Comparison of ENCODE assay signal across 25 cellular contexts in genomic region chr4:88029556-88029955, GRCh38. TPM values are rescaled to one million over a fixed set of nuclear protein-coding genes. Genes with fewer than 3 reads are reported as not detected.
DNase-seq lines count a peak whose midpoint lies in the region; ATAC-seq and TF ChIP-seq lines count a peak whose summit lies in the region.
"Had no signal": no experiment of that assay in that cellular context is flagged by ENCODE, and none has a peak within 500 bp of the region (broad histone marks: within the 10 kb centered on the region; RNA-seq: fewer than 3 reads in every experiment).

No MANE protein-coding gene starts in this region.

- peak overlapping the region; percentile 58 to 78 for H3K18ac ChIP-seq in mesenchymal stem cell (ENCODE audit: low read depth in 1 of 2, low read length in 2 of 2)

- in situ Hi-C loops in astrocyte of the spinal cord (cut with HindIII; ENCODE audit: low sequenced_read_pairs) = no loop called here
- in situ Hi-C loops in HAP-1 (cut with MboI; ENCODE audit: low sequenced_read_pairs) = no loop called here

- H3K27me3 Mint-ChIP-seq in activated naive CD8-positive, alpha-beta T cell treated with anti-CD3 and anti-CD28 coated beads, Interleukin-2, amount 10 ng/mL, durations not matched to agents 7 days and 5 days = no peaks in the 10 kb centered on the region
- no peaks in the 10 kb centered on the region for H3K27me3 Mint-ChIP-seq in activated naive CD8-positive, alpha-beta T cell treated with anti-CD3 and anti-CD28 coated beads, Interleukin-2, amount 50 U/mL, for 24 hours
- H3K27me3 Mint-ChIP-seq in type B pancreatic cell = no peaks in the 10 kb centered on the region

- peak overlapping the region in 1 of 2 experiments; percentile 28 for H3K14ac ChIP-seq in mesenchymal stem cell (ENCODE audit: low read length in 2 of 2)

- no peak for ATAC-seq in activated naive CD8-positive, alpha-beta T cell treated with anti-CD3 and anti-CD28 coated beads, Interleukin-2, amount 10 ng/mL, durations not matched to agents 7 days and 5 days (ENCODE audit: low read depth)
- no peak for ATAC-seq in activated naive CD8-positive, alpha-beta T cell treated with anti-CD3 and anti-CD28 coated beads, Interleukin-2, amount 50 U/mL, for 24 hours
- ATAC-seq in HG03521 (IDR thresholded peaks at IDR 0.05; ENCODE audit: unreplicated experiment) = no peak
- ATAC-seq: A549, K562, left lobe of liver had no signal

- H2BK5ac ChIP-seq in mesenchymal stem cell (ENCODE audit: low read depth, low read length, poor library complexity, severe bottlenecking) = no peak overlapping the region

- peaks cover 19% of the 10 kb centered on the region for H3K9me3 ChIP-seq in mesenchymal stem cell (ENCODE audit: control insufficient read depth, low read length)
- H3K9me3 ChIP-seq in HAP-1 = peaks cover 10% of the 10 kb centered on the region

- H3K36me3 ChIP-seq in mesenchymal stem cell (ENCODE audit: control insufficient read depth in 1 of 2, insufficient read depth in 2 of 2, low read depth in 1 of 2, low read length in 2 of 2) (peaks cover 24 to 46% of the 10 kb centered on the region in 2 experiments), HAP-1 (replicated peaks) (no peaks in the 10 kb centered on the region; the same call in none of the 2 replicates)

- no peak overlapping the region for H2BK12ac ChIP-seq in mesenchymal stem cell (ENCODE audit: low read length in 2 of 2)

- H2AFZ ChIP-seq in mesenchymal stem cell (ENCODE audit: low read depth, low read length) = no peak overlapping the region
- H2AFZ ChIP-seq: PC-9 had no signal

- H4K8ac ChIP-seq in mesenchymal stem cell (ENCODE audit: low read length) = no peak overlapping the region

- H4K91ac ChIP-seq in mesenchymal stem cell (ENCODE audit: low read length) = no peak overlapping the region

- H3K4me1 ChIP-seq in mesenchymal stem cell (ENCODE audit: control insufficient read depth, insufficient read depth, low read depth, low read length) = no peaks in the 10 kb centered on the region
- no peaks in the 10 kb centered on the region for H3K4me1 ChIP-seq in HAP-1

- H3K4me3 ChIP-seq in astrocyte of the spinal cord (ENCODE audit: low read depth, low read length) = no peak overlapping the region
- no peak overlapping the region for H3K4me3 ChIP-seq in mesenchymal stem cell (ENCODE audit: insufficient read depth in 1 of 2, low read depth in 1 of 2, low read length in 2 of 2)
- H3K4me3 ChIP-seq in HAP-1 = no peak overlapping the region
- H3K4me3 ChIP-seq: A549, K562, PC-9, transverse colon had no signal

- no peak overlapping the region for H3K23ac ChIP-seq in mesenchymal stem cell (ENCODE audit: low read length in 2 of 2)

- H3K36me3 Mint-ChIP-seq in activated naive CD8-positive, alpha-beta T cell treated with anti-CD3 and anti-CD28 coated beads, Interleukin-2, amount 10 ng/mL, durations not matched to agents 7 days and 5 days = peaks cover 29% of the 10 kb centered on the region
- peaks cover 34% of the 10 kb centered on the region for H3K36me3 Mint-ChIP-seq in activated naive CD8-positive, alpha-beta T cell treated with anti-CD3 and anti-CD28 coated beads, Interleukin-2, amount 50 U/mL, for 24 hours (ENCODE audit: low read depth)
- H3K36me3 Mint-ChIP-seq in type B pancreatic cell = peaks cover 40% of the 10 kb centered on the region

- POLR2A ChIA-PET in activated naive CD8-positive, alpha-beta T cell treated with anti-CD3 and anti-CD28 coated beads, Interleukin-2, amount 10 ng/mL, durations not matched to agents 7 days and 5 days (lab: Charles Lee) = no interaction called here

- H3K27ac Mint-ChIP-seq in activated naive CD8-positive, alpha-beta T cell treated with anti-CD3 and anti-CD28 coated beads, Interleukin-2, amount 10 ng/mL, durations not matched to agents 7 days and 5 days = peak overlapping the region; percentile 14
- no peak overlapping the region for H3K27ac Mint-ChIP-seq in activated naive CD8-positive, alpha-beta T cell treated with anti-CD3 and anti-CD28 coated beads, Interleukin-2, amount 50 U/mL, for 24 hours
- H3K27ac Mint-ChIP-seq in type B pancreatic cell = no peak overlapping the region
- H3K27ac Mint-ChIP-seq: nephron had no signal

- H2AK5ac ChIP-seq in mesenchymal stem cell (ENCODE audit: low read length, severe bottlenecking) = peak overlapping the region; percentile 79

- no peak for DNase-seq in activated naive CD8-positive, alpha-beta T cell treated with anti-CD3 and anti-CD28 coated beads, Interleukin-2, amount 10 ng/mL, durations not matched to agents 7 days and 5 days
- no peak for DNase-seq in activated naive CD8-positive, alpha-beta T cell treated with anti-CD3 and anti-CD28 coated beads, Interleukin-2, amount 50 U/mL, for 24 hours
- peak; percentile 2 for DNase-seq in astrocyte of the spinal cord (ENCODE audit: low read depth, low spot score)
- DNase-seq in mesenchymal stem cell = no peak
- no peak for DNase-seq in NCI-H2029 (lab: John Stamatoyannopoulos, UW)
- no peak for DNase-seq in HAP-1 (ENCODE audit: low spot score in 2 of 2)
- no peak for DNase-seq in type B pancreatic cell (ENCODE audit: extremely low spot score, unreplicated experiment)
- DNase-seq: activated CD4-positive, alpha-beta T cell treated with anti-CD3 and anti-CD28 coated beads, Interleukin-2, amount 50 U/mL, for 4 hours; activated CD8-positive, alpha-beta memory T cell treated with anti-CD3 and anti-CD28 coated beads, Interleukin-2, amount 50 U/mL, for 48 hours; C1 segment of cervical spinal cord; effector memory CD4-positive, alpha-beta T cell; head of caudate nucleus; midbrain; NCI-H1694 treated with DMSO at 0.1 percent for 48 hours; PC-9; posterior cingulate gyrus; SIG-M5; stimulated activated naive CD4-positive, alpha-beta T cell; transverse colon had no signal

- H2BK15ac ChIP-seq in mesenchymal stem cell (ENCODE audit: low read depth, poor library complexity, severe bottlenecking) = no peak overlapping the region

- 91% methylated on average over 2 of the region's 3 CpGs for WGBS in mesenchymal stem cell

- peaks cover 2% of the 10 kb centered on the region for H3K4me1 Mint-ChIP-seq in activated naive CD8-positive, alpha-beta T cell treated with anti-CD3 and anti-CD28 coated beads, Interleukin-2, amount 10 ng/mL, durations not matched to agents 7 days and 5 days
- peaks cover 19% of the 10 kb centered on the region for H3K4me1 Mint-ChIP-seq in activated naive CD8-positive, alpha-beta T cell treated with anti-CD3 and anti-CD28 coated beads, Interleukin-2, amount 50 U/mL, for 24 hours
- peaks cover 18% of the 10 kb centered on the region for H3K4me1 Mint-ChIP-seq in type B pancreatic cell (ENCODE audit: unreplicated experiment)

- H3K27ac ChIP-seq in mesenchymal stem cell (ENCODE audit: low read length, poor library complexity, severe bottlenecking) = no peak overlapping the region
- H3K27ac ChIP-seq: A549, VCaP had no signal

- peaks cover 39% of the 10 kb centered on the region for H3K79me1 ChIP-seq in mesenchymal stem cell (replicated peaks; ENCODE audit: low read length, poor library complexity, severe bottlenecking)

- H3K4me3 Mint-ChIP-seq in activated naive CD8-positive, alpha-beta T cell treated with anti-CD3 and anti-CD28 coated beads, Interleukin-2, amount 10 ng/mL, durations not matched to agents 7 days and 5 days = no peak overlapping the region
- no peak overlapping the region for H3K4me3 Mint-ChIP-seq in activated naive CD8-positive, alpha-beta T cell treated with anti-CD3 and anti-CD28 coated beads, Interleukin-2, amount 50 U/mL, for 24 hours
- no peak overlapping the region for H3K4me3 Mint-ChIP-seq in type B pancreatic cell
- H3K4me3 Mint-ChIP-seq: nephron had no signal

- no peak overlapping the region for H3K4me2 ChIP-seq in mesenchymal stem cell (ENCODE audit: low read length, poor library complexity, severe bottlenecking)
- H3K4me2 ChIP-seq: A549, PC-9 had no signal

- TF ChIP-seq CTCF in astrocyte of the spinal cord (IDR thresholded peaks at IDR 0.05; ENCODE audit: low read depth, low read length) (no peak), type B pancreatic cell (conservative IDR thresholded peaks at IDR 0.05) (no peak)

- H3K4ac ChIP-seq in mesenchymal stem cell (ENCODE audit: low read depth in 1 of 2, low read length in 2 of 2) = peak overlapping the region; percentile 20 to 24

- H2BK120ac ChIP-seq in mesenchymal stem cell (ENCODE audit: low read depth, low read length) = peak overlapping the region; percentile 55

- no peaks in the 10 kb centered on the region for H3K27me3 ChIP-seq in mesenchymal stem cell (ENCODE audit: control insufficient read depth in 1 of 2, insufficient read depth in 1 of 2, low read length in 2 of 2)
- no peaks in the 10 kb centered on the region for H3K27me3 ChIP-seq in HAP-1 (ENCODE audit: low read depth)
- H3K27me3 ChIP-seq: transverse colon had no signal

- peak overlapping the region; percentile 17 for H3K9ac ChIP-seq in mesenchymal stem cell (ENCODE audit: low read length)

- peaks cover 13% of the 10 kb centered on the region for H3K9me3 Mint-ChIP-seq in activated naive CD8-positive, alpha-beta T cell treated with anti-CD3 and anti-CD28 coated beads, Interleukin-2, amount 10 ng/mL, durations not matched to agents 7 days and 5 days
- peaks cover 19% of the 10 kb centered on the region for H3K9me3 Mint-ChIP-seq in activated naive CD8-positive, alpha-beta T cell treated with anti-CD3 and anti-CD28 coated beads, Interleukin-2, amount 50 U/mL, for 24 hours
- peaks cover 12% of the 10 kb centered on the region for H3K9me3 Mint-ChIP-seq in type B pancreatic cell

RNA-seq across cellular contexts. Expression of gene PKD2, which starts 22.1 kb away (rescaled TPM):
- total RNA-seq in activated naive CD8-positive, alpha-beta T cell treated with anti-CD3 and anti-CD28 coated beads, Interleukin-2, amount 10 ng/mL, durations not matched to agents 7 days and 5 days = 10 to 100 TPM in 1 of 2 experiments, 1 to 10 TPM in 1; 9.5 to 10.9 TPM
- 32.4 TPM for polyA plus RNA-seq in mesenchymal stem cell (2013, experiment 1 of 2)
- 32.9 TPM for polyA plus RNA-seq in mesenchymal stem cell (2013, experiment 2 of 2)
- total RNA-seq in type B pancreatic cell (ENCODE audit: low replicate concordance) = 47.5 and 54.5 TPM in 2 replicates

RNA-seq across cellular contexts. Expression of gene SPP1, which starts 54.0 kb away (rescaled TPM):
- 10 to 100 TPM; 19.4 to 24.0 TPM for total RNA-seq in activated naive CD8-positive, alpha-beta T cell treated with anti-CD3 and anti-CD28 coated beads, Interleukin-2, amount 10 ng/mL, durations not matched to agents 7 days and 5 days
- 14.7 TPM for polyA plus RNA-seq in mesenchymal stem cell (2013, experiment 1 of 2)
- 14.8 TPM for polyA plus RNA-seq in mesenchymal stem cell (2013, experiment 2 of 2)
- 375 and 445 TPM in 2 replicates for total RNA-seq in type B pancreatic cell (ENCODE audit: low replicate concordance)

Comparison
In these comparisons a context has a peak if more than half of its experiments do, and no peak if none do; other contexts are left out.
1. RNA of gene SPP1, which starts 54.0 kb away (total RNA-seq): 375 to 445 TPM in type B pancreatic cell; 19.4 to 24.0 TPM in activated naive CD8-positive, alpha-beta T cell treated with anti-CD3 and anti-CD28 coated beads, Interleukin-2, amount 10 ng/mL, durations not matched to agents 7 days and 5 days; every median in the first group is over 10 times any median in the second.